ENCODE assay signal across 9 cellular contexts in the genomic region with DNA sequence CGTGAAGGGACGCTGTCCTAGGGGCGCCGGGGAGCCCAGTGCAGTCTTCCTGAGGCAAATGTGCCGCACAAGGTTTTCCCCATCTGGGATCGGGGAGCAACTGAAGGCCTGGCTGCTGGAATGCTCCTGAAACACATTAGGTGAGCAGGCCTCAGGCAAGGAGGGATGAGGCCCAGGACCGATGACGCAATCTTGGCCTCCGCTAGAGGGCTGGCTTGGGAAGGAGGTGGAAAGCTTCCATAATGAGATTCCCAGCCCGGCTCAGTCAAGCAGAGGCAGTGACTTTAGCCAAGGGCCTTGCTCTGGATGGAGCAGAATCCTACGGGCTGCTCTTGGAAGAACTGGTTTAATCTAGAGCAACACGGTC. TPM values are rescaled to one million over a fixed set of nuclear protein-coding genes. Genes with fewer than 3 reads are reported as not detected.
DNase-seq lines count a peak whose midpoint lies in the region; ATAC-seq and TF ChIP-seq lines count a peak whose summit lies in the region.
"Had no signal": no experiment of that assay in that cellular context is flagged by ENCODE, and none has a peak within 500 bp of the region (broad histone marks: within the 10 kb centered on the region; RNA-seq: fewer than 3 reads in every experiment).

No MANE protein-coding gene starts in this region.

- H3K27me3 ChIP-seq in BLaER1: peaks cover 46% of the 10 kb centered on the region
- H3K27me3 ChIP-seq in RWPE2 (ENCODE audit: insufficient read depth, poor library complexity, severe bottlenecking): no peaks in the 10 kb centered on the region
- H3K27me3 ChIP-seq in cardiac muscle cell: no peaks in the 10 kb centered on the region
- peaks cover 19% of the 10 kb centered on the region for H3K27me3 ChIP-seq in osteoblast (ENCODE audit: insufficient read depth, low read length)

- TF ChIP-seq CTCF in RWPE2 (IDR thresholded peaks at IDR 0.05; ENCODE audit: poor library complexity, severe bottlenecking) (no peak), cardiac muscle cell (IDR thresholded peaks at IDR 0.05; ENCODE audit: low read depth, low read length) (peak; percentile 23), osteoblast (IDR thresholded peaks at IDR 0.05; ENCODE audit: extremely low read depth, low read depth, low read length) (no peak)

- H2AFZ ChIP-seq in osteoblast (ENCODE audit: low read length): no peak overlapping the region

- no peak overlapping the region for H3K4me3 Mint-ChIP-seq in activated T-cell treated with anti-CD3 and anti-CD28 coated beads, Interleukin-2, amount 50 U/mL, for 4 hours

- H3K4me1 ChIP-seq in BLaER1: peaks cover 59% of the 10 kb centered on the region
- peaks cover 7% of the 10 kb centered on the region for H3K4me1 ChIP-seq in RWPE2 (ENCODE audit: insufficient read depth, poor library complexity, severe bottlenecking)
- H3K4me1 ChIP-seq in cardiac muscle cell (ENCODE audit: low read depth): peaks cover 22% of the 10 kb centered on the region
- peaks cover 8% of the 10 kb centered on the region for H3K4me1 ChIP-seq in osteoblast (ENCODE audit: insufficient read depth, low read length)

- DNase-seq in RWPE2 (ENCODE audit: low spot score) (peak; percentile 58), cardiac muscle cell (ENCODE audit: low read depth in 1 of 2, low spot score in 1 of 2) (peak; percentile 33 to 89), osteoblast (ENCODE audit: insufficient read length, low spot score, missing footprints) (peak; percentile 84), NCI-H748 treated with DMSO at 0.1 percent for 48 hours (lab: John Stamatoyannopoulos, UW) (no peak), NCI-H2029 treated with DMSO at 0.1 percent for 48 hours (lab: John Stamatoyannopoulos, UW) (no peak)
- DNase-seq in activated T-cell treated with anti-CD3 and anti-CD28 coated beads, Interleukin-2, amount 50 U/mL, for 4 hours: no peak
- DNase-seq: DMS53 had no signal

- no peaks in the 10 kb centered on the region for H3K79me2 ChIP-seq in osteoblast (ENCODE audit: insufficient read depth, low read length)

- peaks cover 5% of the 10 kb centered on the region for H3K9me3 Mint-ChIP-seq in activated T-cell treated with anti-CD3 and anti-CD28 coated beads, Interleukin-2, amount 50 U/mL, for 4 hours

- peak overlapping the region; percentile 88 for H3K4me2 ChIP-seq in BLaER1
- no peak overlapping the region for H3K4me2 ChIP-seq in osteoblast (ENCODE audit: insufficient read depth, low read length)

- H3K27ac ChIP-seq in BLaER1 (no peak overlapping the region), RWPE2 (ENCODE audit: poor library complexity, severe bottlenecking) (no peak overlapping the region), cardiac muscle cell (no peak overlapping the region), osteoblast (ENCODE audit: low read depth, low read length) (no peak overlapping the region)

- H3K4me3 ChIP-seq in BLaER1: no peak overlapping the region
- no peak overlapping the region for H3K4me3 ChIP-seq in RWPE2 (ENCODE audit: severe bottlenecking)
- no peak overlapping the region for H3K4me3 ChIP-seq in cardiac muscle cell
- no peak overlapping the region for H3K4me3 ChIP-seq in osteoblast (ENCODE audit: insufficient read depth, low read length)

- H3K36me3 ChIP-seq in BLaER1 (no peaks in the 10 kb centered on the region), RWPE2 (ENCODE audit: low read depth) (no peaks in the 10 kb centered on the region), cardiac muscle cell (no peaks in the 10 kb centered on the region), osteoblast (ENCODE audit: insufficient read depth, low read length) (no peaks in the 10 kb centered on the region)

- H3K9ac ChIP-seq in BLaER1: no peak overlapping the region

- peaks cover 20% of the 10 kb centered on the region for H3K4me1 Mint-ChIP-seq in activated T-cell treated with anti-CD3 and anti-CD28 coated beads, Interleukin-2, amount 50 U/mL, for 4 hours (ENCODE audit: low read depth)

- ATAC-seq in RWPE2 (ENCODE audit: low read depth) (no peak), HG03457 (IDR thresholded peaks at IDR 0.05; ENCODE audit: unreplicated experiment) (no peak)
- ATAC-seq in activated T-cell treated with anti-CD3 and anti-CD28 coated beads, Interleukin-2, amount 50 U/mL, for 4 hours: no peak

- H4K20me1 ChIP-seq in BLaER1 (peaks cover 26% of the 10 kb centered on the region), osteoblast (ENCODE audit: insufficient read depth, low read length) (no peaks in the 10 kb centered on the region)

- H3K9me3 ChIP-seq in BLaER1 (peaks cover 14% of the 10 kb centered on the region; the same call in 1 of the 2 replicates), RWPE2 (ENCODE audit: severe bottlenecking) (no peaks in the 10 kb centered on the region), cardiac muscle cell (ENCODE audit: low read depth) (no peaks in the 10 kb centered on the region), osteoblast (ENCODE audit: low read depth, low read length) (no peaks in the 10 kb centered on the region)

- H3K27me3 Mint-ChIP-seq in activated T-cell treated with anti-CD3 and anti-CD28 coated beads, Interleukin-2, amount 50 U/mL, for 4 hours (ENCODE audit: low read depth): peaks cover 2% of the 10 kb centered on the region

- no peaks in the 10 kb centered on the region for H3K36me3 Mint-ChIP-seq in activated T-cell treated with anti-CD3 and anti-CD28 coated beads, Interleukin-2, amount 50 U/mL, for 4 hours (ENCODE audit: insufficient read depth)

RNA-seq across cellular contexts. Expression of a gene that starts 50.8 kb away (rescaled TPM):
- 0.36 and 0.56 TPM in 2 replicates for total RNA-seq in cardiac muscle cell
- polyA plus RNA-seq in cardiac muscle cell: 0.88 and 1.3 TPM in 2 replicates
- total RNA-seq in osteoblast: under 0.01 and 0.29 TPM in 2 replicates
- total RNA-seq in activated T-cell treated with anti-CD3 and anti-CD28 coated beads, Interleukin-2, amount 50 U/mL, for 4 hours: under 1 TPM in 1 of 3 donors, not detected in 2; 0.08 TPM

Comparison
In these comparisons a context has a peak if more than half of its experiments do, and no peak if none do; other contexts are left out.
1. DNase-seq: peak in RWPE2 (single experiment), cardiac muscle cell (2 of 2) and osteoblast (single experiment); none in activated T-cell treated with anti-CD3 and anti-CD28 coated beads, Interleukin-2, amount 50 U/mL, for 4 hours (single experiment), NCI-H748 treated with DMSO at 0.1 percent for 48 hours (single experiment) and NCI-H2029 treated with DMSO at 0.1 percent for 48 hours (single experiment).